ENCODE assay signal across 18 cellular contexts in the genomic region with DNA sequence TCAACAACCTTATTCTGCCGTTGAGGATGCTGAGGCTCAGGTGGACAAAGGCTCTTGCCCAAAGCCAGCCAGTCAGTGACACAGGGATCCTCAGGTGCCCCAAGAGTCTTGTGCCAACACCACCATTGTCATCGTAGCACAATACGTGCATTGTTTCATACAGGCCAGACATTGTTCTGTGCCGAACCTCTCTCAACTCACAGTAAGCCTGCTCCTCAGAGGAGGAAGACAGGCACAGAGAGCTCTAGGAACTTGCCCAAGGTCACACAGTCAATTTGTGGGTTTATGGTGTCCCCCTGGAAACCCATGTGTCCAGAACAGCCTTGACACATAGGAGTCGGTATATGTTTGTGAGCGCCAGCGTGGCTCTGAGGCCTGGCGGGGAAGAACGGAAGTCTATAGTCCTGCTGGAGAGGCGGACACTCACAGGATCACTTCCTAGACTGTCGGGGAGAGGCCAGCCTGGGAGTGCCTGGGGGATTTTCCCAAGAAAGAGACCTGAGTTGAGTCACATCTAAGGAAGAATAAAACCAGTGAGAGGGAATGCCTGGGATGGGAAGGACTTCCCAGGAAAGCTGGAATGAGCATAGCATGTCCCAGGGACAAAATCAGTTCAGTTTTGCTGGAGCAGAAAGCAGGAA. TPM values are rescaled to one million over a fixed set of nuclear protein-coding genes. Genes with fewer than 3 reads are reported as not detected.
A peak's percentile ranks its signal among the peaks of the same experiment; 100 is the strongest.
DNase-seq lines count a peak whose midpoint lies in the region; ATAC-seq, FAIRE-seq and TF ChIP-seq lines count a peak whose summit lies in the region.
"Had no signal": no experiment of that assay in that cellular context is flagged by ENCODE, and none has a peak within 500 bp of the region (broad histone marks: within the 10 kb centered on the region; RNA-seq: fewer than 3 reads in every experiment).

No MANE protein-coding gene starts in this region.

- no peaks in the 10 kb centered on the region for H3K27me3 ChIP-seq in iPS-15b (ENCODE audit: control insufficient read depth, insufficient read depth, low read length)
- H3K27me3 ChIP-seq in GM23338 (ENCODE audit: insufficient read depth): no peaks in the 10 kb centered on the region
- H3K27me3 ChIP-seq: BE2C had no signal

- H3K36me3 Mint-ChIP-seq in GM23338 (ENCODE audit: low read depth) (no peaks in the 10 kb centered on the region), endothelial cell (ENCODE audit: low read depth, unreplicated experiment) (no peaks in the 10 kb centered on the region)
- H3K36me3 Mint-ChIP-seq: stimulated activated memory B cell treated with anti-CD40 and anti-IgM and Interleukin-4, amounts not matched to agents 10 μg/mL and 1 μg/mL and 100 μg/mL, for 72 hours had no signal

- CTCF ChIA-PET in A549 (lab: Yijun Ruan, JAX): interaction anchor here (0.7 to 1.5 kb wide), 5 partner anchors 14 to 118 kb away, joined by 3 to 4 read pairs (median 3); no protein-coding TSS in a partner anchor

- ATAC-seq in A549 (peak in 1 of 2 experiments; percentile 41; a peak in 3 of 6 replicates), GM23338 (no peak), GM21423 (IDR thresholded peaks at IDR 0.05; ENCODE audit: unreplicated experiment) (no peak)
- ATAC-seq: left lung; sciatic nerve; stimulated activated memory B cell treated with anti-CD40 and anti-IgM and Interleukin-4, amounts not matched to agents 10 μg/mL and 1 μg/mL and 100 μg/mL, for 72 hours had no signal

- H3K9me3 ChIP-seq in A549: peaks cover 3% of the 10 kb centered on the region; the same call in 1 of the 3 replicates
- H3K9me3 ChIP-seq in iPS-15b (ENCODE audit: control insufficient read depth, insufficient read depth, low read length): no peaks in the 10 kb centered on the region
- H3K9me3 ChIP-seq: BE2C, left lung had no signal

- no peak for TF ChIP-seq RAD21 in A549 (conservative IDR thresholded peaks at IDR 0.05 in 1 of 2, IDR thresholded peaks at IDR 0.05 in 1 of 2)

- peaks cover 4% of the 10 kb centered on the region for H3K4me1 Mint-ChIP-seq in GM23338
- H3K4me1 Mint-ChIP-seq in endothelial cell (ENCODE audit: unreplicated experiment): peaks cover 11% of the 10 kb centered on the region

- H3K4me1 ChIP-seq in A549: peaks cover 74% of the 10 kb centered on the region
- H3K4me1 ChIP-seq in iPS-15b (ENCODE audit: control insufficient read depth, insufficient read depth, low read length): peaks cover 2% of the 10 kb centered on the region
- peaks cover 10% of the 10 kb centered on the region; the same call in 1 of the 2 replicates for H3K4me1 ChIP-seq in GM23338 (ENCODE audit: insufficient read depth)
- H3K4me1 ChIP-seq: BE2C had no signal

- H2AFZ ChIP-seq in GM23338: no peak overlapping the region

- TF ChIP-seq EP300 in A549 (IDR thresholded peaks at IDR 0.05): no peak

- 71% methylated on average over 11 of the region's 11 CpGs for WGBS in A549 (ENCODE audit: missing lambda C conversion rate)

- peak; percentile 58 to 77 for DNase-seq in A549 (ENCODE audit: low read depth in 1 of 2, low spot score in 1 of 2)
- DNase-seq in ELF-1 (ENCODE audit: low read depth, low spot score): peak; percentile 52
- DNase-seq in T1000 (lab: John Stamatoyannopoulos, UW): peak; percentile 25
- DNase-seq in GM23338 (ENCODE audit: low spot score): no peak
- DNase-seq in endothelial cell (ENCODE audit: low spot score): no peak
- no peak for DNase-seq in GM13977 (ENCODE audit: low spot score)
- DNase-seq: activated CD4-positive, alpha-beta memory T cell treated with anti-CD3 and anti-CD28 coated beads, Interleukin-2, amount 10 ng/mL, durations not matched to agents 7 days and 5 days; activated naive CD4-positive, alpha-beta T cell; BE2C; hippocampal formation; left lung; NCI-H446; stimulated activated CD4-positive, alpha-beta T cell treated with anti-CD3 and anti-CD28 coated beads, Interleukin-4, amount 100 ng/mL, for 4 hours had no signal

- H3K9ac ChIP-seq in iPS-15b (ENCODE audit: low read depth, low read length): peak overlapping the region; percentile 24

- H3K79me2 ChIP-seq in GM23338 (replicated peaks; ENCODE audit: insufficient read depth): no peaks in the 10 kb centered on the region

- TF ChIP-seq POLR2A in A549 (IDR thresholded peaks at IDR 0.05; ENCODE audit: low read length): no peak

- no peaks in the 10 kb centered on the region; the same call in 2 of the 3 replicates for H3K9me3 Mint-ChIP-seq in GM23338
- H3K9me3 Mint-ChIP-seq in endothelial cell (ENCODE audit: unreplicated experiment): no peaks in the 10 kb centered on the region
- H3K9me3 Mint-ChIP-seq: activated CD4-positive, alpha-beta memory T cell treated with anti-CD3 and anti-CD28 coated beads, Interleukin-2, amount 10 ng/mL, durations not matched to agents 7 days and 5 days had no signal

- H3K4me3 Mint-ChIP-seq in GM23338 (no peak overlapping the region), endothelial cell (ENCODE audit: unreplicated experiment) (no peak overlapping the region)
- H3K4me3 Mint-ChIP-seq: activated CD4-positive, alpha-beta memory T cell treated with anti-CD3 and anti-CD28 coated beads, Interleukin-2, amount 10 ng/mL, durations not matched to agents 7 days and 5 days; stimulated activated memory B cell treated with anti-CD40 and anti-IgM and Interleukin-4, amounts not matched to agents 10 μg/mL and 1 μg/mL and 100 μg/mL, for 72 hours had no signal

- H4K20me1 ChIP-seq in GM23338 (replicated peaks; ENCODE audit: insufficient read depth): no peaks in the 10 kb centered on the region

- no peak for TF ChIP-seq CTCF in A549 (IDR thresholded peaks at IDR 0.05)
- TF ChIP-seq CTCF in GM23338 (conservative IDR thresholded peaks at IDR 0.05; ENCODE audit: low read depth in 2 of 2): no peak
- no peak for TF ChIP-seq CTCF in endothelial cell (IDR thresholded peaks at IDR 0.05; ENCODE audit: unreplicated experiment)
- TF ChIP-seq CTCF in GM13977 (IDR thresholded peaks at IDR 0.05; ENCODE audit: extremely low read depth, insufficient read depth, missing control alignments): no peak

- H3K27ac Mint-ChIP-seq in GM23338 (no peak overlapping the region), endothelial cell (ENCODE audit: unreplicated experiment) (no peak overlapping the region)
- H3K27ac Mint-ChIP-seq: activated CD4-positive, alpha-beta memory T cell treated with anti-CD3 and anti-CD28 coated beads, Interleukin-2, amount 10 ng/mL, durations not matched to agents 7 days and 5 days; stimulated activated memory B cell treated with anti-CD40 and anti-IgM and Interleukin-4, amounts not matched to agents 10 μg/mL and 1 μg/mL and 100 μg/mL, for 72 hours had no signal

- peaks cover 5% of the 10 kb centered on the region for H3K27me3 Mint-ChIP-seq in GM23338 (ENCODE audit: insufficient read depth, low read depth, poor library complexity)
- H3K27me3 Mint-ChIP-seq in endothelial cell (ENCODE audit: unreplicated experiment): peaks cover 3% of the 10 kb centered on the region
- H3K27me3 Mint-ChIP-seq: activated CD4-positive, alpha-beta memory T cell treated with anti-CD3 and anti-CD28 coated beads, Interleukin-2, amount 10 ng/mL, durations not matched to agents 7 days and 5 days had no signal

- no peaks in the 10 kb centered on the region for H3K9me2 ChIP-seq in GM23338 (ENCODE audit: insufficient read depth)

- H3K27ac ChIP-seq in A549 (peak overlapping the region; percentile 95 to 100), GM23338 (ENCODE audit: low read depth) (no peak overlapping the region)
- H3K27ac ChIP-seq: left lung had no signal

- H3K36me3 ChIP-seq in iPS-15b (ENCODE audit: control insufficient read depth, insufficient read depth, low read length) (no peaks in the 10 kb centered on the region), GM23338 (ENCODE audit: insufficient read depth) (no peaks in the 10 kb centered on the region)
- H3K36me3 ChIP-seq: BE2C, left lung had no signal

- FAIRE-seq in A549 (lab: Jason Lieb, UNC): no peak
- FAIRE-seq: GM12891 had no signal

- H3F3A ChIP-seq in GM23338 (replicated peaks; ENCODE audit: low read depth): no peaks in the 10 kb centered on the region

- in situ Hi-C loops in GM13977 (cut with MboI; ENCODE audit: low pct_unique_long_range_greater_than_20kb, low sequenced_read_pairs, unreplicated experiment): no loop called here

- POLR2A ChIA-PET in A549 (lab: Yijun Ruan, JAX): interaction anchor here (0.8 to 1.1 kb wide), 2 partner anchors 9 to 12 kb away, joined by 3 read pairs; no protein-coding TSS in a partner anchor

- H3K4me2 ChIP-seq in A549: peak overlapping the region; percentile 7; the same call in 1 of the 3 replicates
- no peak overlapping the region for H3K4me2 ChIP-seq in GM23338

- H3K4me3 ChIP-seq in A549 (no peak overlapping the region), iPS-15b (ENCODE audit: low read depth, low read length) (no peak overlapping the region), GM23338 (no peak overlapping the region)
- H3K4me3 ChIP-seq: left lung had no signal

TF ChIP-seq in A549, 52 proteins besides CTCF, POLR2A, EP300 and RAD21 (continues in another document):
- peak; percentile 20; the same call in 1 of the 2 replicates for TF ChIP-seq FOXS1 (CRISPR knock-in tag; IDR thresholded peaks at IDR 0.05)
- no peak; the same call in 1 of the 2 replicates for TF ChIP-seq EHF (CRISPR knock-in tag; IDR thresholded peaks at IDR 0.05)

RNA-seq across cellular contexts. Expression of gene LIF, which starts 20.2 kb away (rescaled TPM):
- polyA plus RNA-seq in A549 (2011; rRNA removed) (54.5 and 64.7 TPM in 2 replicates), A549 (2017; fragmentation: RNase III; extraction: RNeasy Plus Mini Kit Qiagen cat#74134 plus additional on column Dnase treatment) (40.7 to 49.3 TPM (median 44.3 TPM) in 3 replicates), GM23338 (2016; fragmentation: Nextera tagmentation; extraction: Ambion mirVana) (1.2 and 1.8 TPM in 2 replicates)
- polyA plus RNA-seq in A549 (2012; cell fraction: cytosol; rRNA removed): 53.0 and 70.6 TPM in 2 replicates
- polyA plus RNA-seq in A549 (2012; cell fraction: nucleus; rRNA removed): 279 and 384 TPM in 2 replicates
- polyA minus RNA-seq in A549 (2011; rRNA and poly(A)+ RNA removed): 62.7 and 126 TPM in 2 replicates
- total RNA-seq in GM23338 (2014; rRNA removed; shearing (Covaris generic)): 3.6 and 5.9 TPM in 2 replicates
- total RNA-seq in endothelial cell (ENCODE audit: unreplicated experiment): 0.23 TPM

RNA-seq across cellular contexts. Expression of gene OSM, which starts 40.3 kb away (rescaled TPM):
- polyA plus RNA-seq in A549 (2011; rRNA removed) (not detected in 2 replicates), A549 (2017; fragmentation: RNase III; extraction: RNeasy Plus Mini Kit Qiagen cat#74134 plus additional on column Dnase treatment) (not detected in 3 replicates), GM23338 (2016; fragmentation: Nextera tagmentation; extraction: Ambion mirVana) (not detected in 2 replicates)
- 0.03 and 0.09 TPM in 2 replicates for polyA plus RNA-seq in A549 (2012; cell fraction: cytosol; rRNA removed)
- polyA plus RNA-seq in A549 (2012; cell fraction: nucleus; rRNA removed): 0.47 and 0.49 TPM in 2 replicates
- not detected in 2 replicates for polyA minus RNA-seq in A549 (2011; rRNA and poly(A)+ RNA removed)
- total RNA-seq in GM23338 (2014; rRNA removed; shearing (Covaris generic)): not detected in 2 replicates
- not detected for total RNA-seq in endothelial cell (ENCODE audit: unreplicated experiment)

Comparison
In these comparisons a context has a peak if more than half of its experiments do, and no peak if none do; other contexts are left out.
1. DNase-seq: peak in A549 (2 of 2), ELF-1 (single experiment) and T1000 (single experiment); none in GM23338 (single experiment), endothelial cell (single experiment) and GM13977 (single experiment).